Comparison of ENCODE assay signal across 1 cellular context in the genomic region with DNA sequence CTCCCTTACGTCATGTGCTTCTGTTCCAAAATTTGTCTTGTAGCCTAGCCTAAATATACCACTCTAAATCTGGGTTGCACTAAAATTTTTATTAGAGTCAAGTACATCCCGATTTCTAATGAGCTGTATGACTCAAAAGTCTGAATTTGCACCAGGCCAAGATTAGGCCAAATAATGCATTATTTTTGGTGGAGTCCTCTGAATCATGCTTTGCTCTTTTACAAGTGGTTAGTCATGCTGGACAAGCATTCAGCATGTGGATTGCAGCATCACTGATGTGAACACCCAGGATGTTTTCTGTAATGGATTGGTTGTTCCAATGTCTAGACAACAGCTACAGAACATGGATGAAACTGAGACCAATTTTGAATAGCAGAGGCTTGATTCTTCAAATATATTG.
TF ChIP-seq lines count a peak whose summit lies in the region.

No MANE protein-coding gene starts in this region.

TF ChIP-seq in WTC11, 78 proteins besides CTCF, POLR2A, EP300 and RAD21 (continued from another document):
- TF ChIP-seq, protein P1, sequence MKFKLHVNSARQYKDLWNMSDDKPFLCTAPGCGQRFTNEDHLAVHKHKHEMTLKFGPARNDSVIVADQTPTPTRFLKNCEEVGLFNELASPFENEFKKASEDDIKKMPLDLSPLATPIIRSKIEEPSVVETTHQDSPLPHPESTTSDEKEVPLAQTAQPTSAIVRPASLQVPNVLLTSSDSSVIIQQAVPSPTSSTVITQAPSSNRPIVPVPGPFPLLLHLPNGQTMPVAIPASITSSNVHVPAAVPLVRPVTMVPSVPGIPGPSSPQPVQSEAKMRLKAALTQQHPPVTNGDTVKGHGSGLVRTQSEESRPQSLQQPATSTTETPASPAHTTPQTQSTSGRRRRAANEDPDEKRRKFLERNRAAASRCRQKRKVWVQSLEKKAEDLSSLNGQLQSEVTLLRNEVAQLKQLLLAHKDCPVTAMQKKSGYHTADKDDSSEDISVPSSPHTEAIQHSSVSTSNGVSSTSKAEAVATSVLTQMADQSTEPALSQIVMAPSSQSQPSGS (CRISPR knock-in tag; IDR thresholded peaks at IDR 0.05; ENCODE audit: borderline replicate concordance, low read depth): no peak
- TF ChIP-seq SMAD3 (CRISPR knock-in tag; IDR thresholded peaks at IDR 0.05; ENCODE audit: borderline replicate concordance): no peak
- no peak for TF ChIP-seq ZNF232 (CRISPR knock-in tag; IDR thresholded peaks at IDR 0.05)
- TF ChIP-seq HMGA2 (CRISPR knock-in tag; IDR thresholded peaks at IDR 0.05): no peak
- no peak for TF ChIP-seq ZNF423 (CRISPR knock-in tag; IDR thresholded peaks at IDR 0.05)
- no peak for TF ChIP-seq ZNF396 (CRISPR knock-in tag; IDR thresholded peaks at IDR 0.05; ENCODE audit: borderline replicate concordance)
- TF ChIP-seq NR1H2 (CRISPR knock-in tag; IDR thresholded peaks at IDR 0.05): no peak
- TF ChIP-seq, protein P2, sequence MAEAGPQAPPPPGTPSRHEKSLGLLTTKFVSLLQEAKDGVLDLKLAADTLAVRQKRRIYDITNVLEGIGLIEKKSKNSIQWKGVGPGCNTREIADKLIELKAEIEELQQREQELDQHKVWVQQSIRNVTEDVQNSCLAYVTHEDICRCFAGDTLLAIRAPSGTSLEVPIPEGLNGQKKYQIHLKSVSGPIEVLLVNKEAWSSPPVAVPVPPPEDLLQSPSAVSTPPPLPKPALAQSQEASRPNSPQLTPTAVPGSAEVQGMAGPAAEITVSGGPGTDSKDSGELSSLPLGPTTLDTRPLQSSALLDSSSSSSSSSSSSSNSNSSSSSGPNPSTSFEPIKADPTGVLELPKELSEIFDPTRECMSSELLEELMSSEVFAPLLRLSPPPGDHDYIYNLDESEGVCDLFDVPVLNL (CRISPR knock-in tag; IDR thresholded peaks at IDR 0.05; ENCODE audit: borderline replicate concordance, low read depth): no peak
- TF ChIP-seq, protein P3, sequence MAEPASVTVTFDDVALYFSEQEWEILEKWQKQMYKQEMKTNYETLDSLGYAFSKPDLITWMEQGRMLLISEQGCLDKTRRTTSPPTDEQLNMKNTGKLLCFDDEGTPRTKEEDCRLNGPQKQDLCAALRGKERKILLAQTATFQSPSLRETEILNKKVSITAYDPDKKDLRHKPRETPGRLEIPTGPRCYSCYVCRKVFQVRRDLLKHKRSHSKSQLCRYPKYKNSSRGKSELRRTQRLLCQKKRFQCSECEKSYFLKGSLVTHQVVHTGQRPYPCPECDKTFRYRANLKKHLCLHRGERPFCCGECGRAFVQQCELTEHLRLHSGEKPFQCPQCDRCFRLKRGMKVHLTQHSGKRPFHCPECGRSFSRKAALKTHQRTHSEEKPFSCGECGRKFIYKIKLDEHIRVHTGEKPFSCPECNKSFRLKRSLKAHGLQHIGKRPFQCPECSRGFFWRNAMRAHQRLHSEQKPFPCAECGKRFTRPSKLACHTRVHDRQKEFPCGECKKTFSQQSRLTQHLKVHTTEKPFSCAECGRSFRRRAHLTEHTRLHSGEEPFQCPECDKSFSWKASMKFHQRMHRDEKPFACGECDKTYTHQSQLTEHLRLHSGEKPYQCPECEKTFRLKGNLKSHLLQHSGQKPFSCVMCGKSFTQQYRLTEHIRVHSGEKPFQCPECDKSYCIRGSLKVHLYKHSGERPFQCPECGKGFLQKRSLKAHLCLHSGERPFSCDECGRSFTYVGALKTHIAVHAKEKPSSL (CRISPR knock-in tag; conservative IDR thresholded peaks at IDR 0.05): no peak
